In genomic region chr17:66509913-66510312, GRCh38 we compare ENCODE assay signal across 1 cellular context.
TF ChIP-seq lines count a peak whose summit lies in the region.

No MANE protein-coding gene starts in this region.

TF ChIP-seq in HepG2, 621 proteins besides CTCF, POLR2A, EP300 and RAD21 (continued from another document):
- TF ChIP-seq ZNF646 (CRISPR knock-in tag; IDR thresholded peaks at IDR 0.05) (no peak), MXD4 (CRISPR knock-in tag; IDR thresholded peaks at IDR 0.05) (no peak), REL (CRISPR knock-in tag; conservative IDR thresholded peaks at IDR 0.05) (no peak)
- TF ChIP-seq, protein P1, sequence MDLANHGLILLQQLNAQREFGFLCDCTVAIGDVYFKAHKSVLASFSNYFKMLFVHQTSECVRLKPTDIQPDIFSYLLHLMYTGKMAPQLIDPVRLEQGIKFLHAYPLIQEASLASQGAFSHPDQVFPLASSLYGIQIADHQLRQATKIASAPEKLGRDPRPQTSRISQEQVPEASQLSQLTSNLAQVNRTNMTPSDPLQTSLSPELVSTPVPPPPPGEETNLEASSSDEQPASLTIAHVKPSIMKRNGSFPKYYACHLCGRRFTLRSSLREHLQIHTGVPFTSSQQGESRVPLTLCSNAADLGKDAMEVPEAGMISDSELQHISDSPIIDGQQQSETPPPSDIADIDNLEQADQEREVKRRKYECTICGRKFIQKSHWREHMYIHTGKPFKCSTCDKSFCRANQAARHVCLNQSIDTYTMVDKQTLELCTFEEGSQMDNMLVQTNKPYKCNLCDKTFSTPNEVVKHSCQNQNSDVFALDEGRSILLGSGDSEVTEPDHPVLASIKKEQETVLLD (CRISPR knock-in tag; IDR thresholded peaks at IDR 0.05; ENCODE audit: low read depth) = no peak
- TF ChIP-seq, protein P2, sequence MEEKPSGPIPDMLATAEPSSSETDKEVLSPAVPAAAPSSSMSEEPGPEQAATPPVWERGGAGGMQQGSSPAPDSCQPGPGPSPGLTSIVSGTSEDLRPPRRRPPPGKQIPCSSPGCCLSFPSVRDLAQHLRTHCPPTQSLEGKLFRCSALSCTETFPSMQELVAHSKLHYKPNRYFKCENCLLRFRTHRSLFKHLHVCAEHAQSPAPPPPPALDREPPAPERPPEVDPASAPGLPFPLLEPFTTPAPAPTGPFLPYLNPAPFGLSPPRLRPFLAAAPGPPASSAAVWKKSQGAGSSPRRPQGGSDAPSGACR (CRISPR knock-in tag; IDR thresholded peaks at IDR 0.05) = no peak
